15 cellular contexts compared by ENCODE assay signal in genomic region chr12:116465892-116466291, GRCh38.
"Had no signal": no experiment of that assay in that cellular context is flagged by ENCODE, and none has a peak within 500 bp of the region (broad histone marks: within the 10 kb centered on the region; RNA-seq: fewer than 3 reads in every experiment).

No MANE protein-coding gene starts in this region.

- H3K36me3 Mint-ChIP-seq: activated CD4-positive, alpha-beta memory T cell treated with anti-CD3 and anti-CD28 coated beads for 36 hours; activated naive CD8-positive, alpha-beta T cell; stimulated activated memory B cell treated with anti-CD40 and anti-IgM and Interleukin-4, amounts not matched to agents 10 μg/mL and 1 μg/mL and 100 μg/mL, for 72 hours had no signal

- H3K4me3 ChIP-seq: psoas muscle, skin epidermis, thoracic aorta, upper lobe of left lung had no signal

- H3K27ac Mint-ChIP-seq: activated CD4-positive, alpha-beta memory T cell treated with anti-CD3 and anti-CD28 coated beads for 36 hours; activated naive CD8-positive, alpha-beta T cell; stimulated activated memory B cell treated with anti-CD40 and anti-IgM and Interleukin-4, amounts not matched to agents 10 μg/mL and 1 μg/mL and 100 μg/mL, for 72 hours had no signal

- DNase-seq: activated CD4-positive, alpha-beta memory T cell treated with anti-CD3 and anti-CD28 coated beads for 36 hours; activated CD4-positive, alpha-beta T cell treated with anti-CD3 and anti-CD28 coated beads for 4 hours; activated T-cell treated with anti-CD3 and anti-CD28 coated beads for 4 hours; effector memory CD4-positive, alpha-beta T cell; hippocampal formation; left cardiac atrium; naive thymus-derived CD8-positive, alpha-beta T cell; psoas muscle; right cardiac atrium; stimulated activated CD4-positive, alpha-beta T cell treated with anti-CD3 and anti-CD28 coated beads, Interleukin-4, amount 100 ng/mL, for 24 hours; upper lobe of left lung had no signal

- H3K9me3 ChIP-seq: psoas muscle, thoracic aorta, upper lobe of left lung had no signal

- H3K27me3 Mint-ChIP-seq: activated CD4-positive, alpha-beta memory T cell treated with anti-CD3 and anti-CD28 coated beads for 36 hours; activated naive CD8-positive, alpha-beta T cell; stimulated activated memory B cell treated with anti-CD40 and anti-IgM and Interleukin-4, amounts not matched to agents 10 μg/mL and 1 μg/mL and 100 μg/mL, for 72 hours had no signal

- H3K4me3 Mint-ChIP-seq: activated CD4-positive, alpha-beta memory T cell treated with anti-CD3 and anti-CD28 coated beads for 36 hours; activated naive CD8-positive, alpha-beta T cell; naive thymus-derived CD8-positive, alpha-beta T cell; stimulated activated memory B cell treated with anti-CD40 and anti-IgM and Interleukin-4, amounts not matched to agents 10 μg/mL and 1 μg/mL and 100 μg/mL, for 72 hours had no signal

- H3K27me3 ChIP-seq: upper lobe of left lung had no signal

- H3K36me3 ChIP-seq: thoracic aorta, upper lobe of left lung had no signal

- H3K4me1 Mint-ChIP-seq: stimulated activated memory B cell treated with anti-CD40 and anti-IgM and Interleukin-4, amounts not matched to agents 10 μg/mL and 1 μg/mL and 100 μg/mL, for 72 hours had no signal

- H3K27ac ChIP-seq: psoas muscle, skin epidermis, thoracic aorta, upper lobe of left lung had no signal

- H3K4me1 ChIP-seq: psoas muscle, upper lobe of left lung had no signal

- H3K9me3 Mint-ChIP-seq: activated CD4-positive, alpha-beta memory T cell treated with anti-CD3 and anti-CD28 coated beads for 36 hours; naive thymus-derived CD8-positive, alpha-beta T cell; stimulated activated memory B cell treated with anti-CD40 and anti-IgM and Interleukin-4, amounts not matched to agents 10 μg/mL and 1 μg/mL and 100 μg/mL, for 72 hours had no signal

- ATAC-seq: naive thymus-derived CD8-positive, alpha-beta T cell; psoas muscle; right cardiac atrium; stimulated activated memory B cell treated with anti-CD40 and anti-IgM and Interleukin-4, amounts not matched to agents 10 μg/mL and 1 μg/mL and 100 μg/mL, for 72 hours had no signal
